8 cellular contexts compared by ENCODE assay signal in the genomic region with DNA sequence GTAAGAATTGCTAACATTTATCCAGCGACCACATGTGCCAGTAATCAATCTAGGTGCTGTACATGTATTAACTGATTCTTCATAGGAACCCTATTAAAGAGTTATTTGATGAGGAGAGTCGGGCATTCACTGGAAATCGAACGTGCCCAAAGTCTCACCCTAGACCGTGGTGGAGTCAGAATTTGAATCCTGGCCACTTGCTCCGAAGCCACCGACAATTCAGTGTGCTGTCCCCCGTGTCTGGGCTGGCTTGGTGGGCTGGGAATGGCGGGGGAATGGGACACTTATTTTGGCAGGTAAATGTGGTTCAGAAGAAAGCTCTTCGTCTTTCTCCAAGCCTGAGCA. TPM values are rescaled to one million over a fixed set of nuclear protein-coding genes. Genes with fewer than 3 reads are reported as not detected.
DNase-seq lines count a peak whose midpoint lies in the region; ATAC-seq and TF ChIP-seq lines count a peak whose summit lies in the region.

No MANE protein-coding gene starts in this region.

- peak overlapping the region; percentile 88 for H3K4me3 Mint-ChIP-seq in activated CD4-positive, alpha-beta T cell treated with anti-CD3 and anti-CD28 coated beads for 36 hours

- H3K27me3 ChIP-seq in adipocyte (replicated peaks; ENCODE audit: control insufficient read depth, insufficient read depth, low read length) (no peaks in the 10 kb centered on the region), layer of hippocampus (ENCODE audit: control insufficient read depth, insufficient read depth, low read length) (no peaks in the 10 kb centered on the region), testis (no peaks in the 10 kb centered on the region), Karpas-422 (ENCODE audit: low read length) (no peaks in the 10 kb centered on the region)

- peaks cover 17% of the 10 kb centered on the region for H3K4me1 ChIP-seq in adipocyte (ENCODE audit: control insufficient read depth, insufficient read depth, low read length)
- H3K4me1 ChIP-seq in testis, result peaks cover 13% of the 10 kb centered on the region
- no peaks in the 10 kb centered on the region for H3K4me1 ChIP-seq in Karpas-422 (ENCODE audit: low read length)

- no peaks in the 10 kb centered on the region for H3K9me3 ChIP-seq in adipocyte (ENCODE audit: control insufficient read depth, low read length)
- no peaks in the 10 kb centered on the region for H3K9me3 ChIP-seq in testis
- no peaks in the 10 kb centered on the region for H3K9me3 ChIP-seq in Karpas-422 (ENCODE audit: low read length)

- H3K9me2 ChIP-seq in Karpas-422 (replicated peaks; ENCODE audit: insufficient read depth, low read length), result no peaks in the 10 kb centered on the region

- no peak for TF ChIP-seq CTCF in testis (IDR thresholded peaks at IDR 0.05)

- no peak overlapping the region for H3K9ac ChIP-seq in adipocyte (ENCODE audit: low read length)
- H3K9ac ChIP-seq in Karpas-422 (ENCODE audit: low read length), result no peak overlapping the region

- H3K9me3 Mint-ChIP-seq in activated CD4-positive, alpha-beta T cell treated with anti-CD3 and anti-CD28 coated beads for 36 hours (ENCODE audit: low read depth), result no peaks in the 10 kb centered on the region

- H3K36me3 ChIP-seq in adipocyte (ENCODE audit: control insufficient read depth, insufficient read depth, low read length, severe bottlenecking) (no peaks in the 10 kb centered on the region), testis (ENCODE audit: low read depth, missing control alignments) (no peaks in the 10 kb centered on the region), Karpas-422 (ENCODE audit: insufficient read depth, low read length) (no peaks in the 10 kb centered on the region)

- intact Hi-C loops in activated CD4-positive, alpha-beta T cell treated with anti-CD3 and anti-CD28 coated beads for 36 hours (cut with DNase I, micrococcal nuclease), result loop anchor here (5.0 to 10.0 kb wide), 3 partner anchors 103 to 879 kb away; a partner anchor contains a TSS
- intact Hi-C loops in testis (cut with DNase I; ENCODE audit: low total_unique reads), result loop anchor here (10.0 kb wide), 1 partner anchor 139 kb away; no protein-coding TSS in a partner anchor

- H3K27ac Mint-ChIP-seq in activated CD4-positive, alpha-beta T cell treated with anti-CD3 and anti-CD28 coated beads for 36 hours, result no peak overlapping the region

- POLR2A ChIA-PET in activated CD4-positive, alpha-beta T cell treated with anti-CD3 and anti-CD28 coated beads for 36 hours (lab: Charles Lee), result interaction anchor here (0.9 to 2.2 kb wide), 2 partner anchors 18 to 144 kb away, joined by 3 to 13 read pairs; no protein-coding TSS in a partner anchor

- no peak overlapping the region for H2AFZ ChIP-seq in Karpas-422 (ENCODE audit: low read length)

- H3K79me2 ChIP-seq in Karpas-422 (ENCODE audit: low read length), result no peaks in the 10 kb centered on the region

- peaks cover 40% of the 10 kb centered on the region for H3K4me1 Mint-ChIP-seq in activated CD4-positive, alpha-beta T cell treated with anti-CD3 and anti-CD28 coated beads for 36 hours

- WGBS in testis, 2 donors, result 8 to 12% methylated on average over 10 of the region's 10 CpGs

- H3K4me2 ChIP-seq in Karpas-422 (ENCODE audit: low read depth, low read length, poor library complexity, severe bottlenecking), result no peak overlapping the region

- H3K4me3 ChIP-seq in adipocyte (ENCODE audit: low read length) (peak overlapping the region; percentile 83), testis (peak overlapping the region; percentile 86 to 92), Karpas-422 (ENCODE audit: low read length) (no peak overlapping the region)

- CTCF ChIA-PET in activated CD4-positive, alpha-beta T cell treated with anti-CD3 and anti-CD28 coated beads for 36 hours (lab: Charles Lee), result interaction anchor here (0.6 to 1.9 kb wide), 11 partner anchors 9 to 146 kb away, joined by 3 to 7 read pairs (median 3); no protein-coding TSS in a partner anchor

- H4K20me1 ChIP-seq in Karpas-422 (ENCODE audit: insufficient read depth, low read depth, low read length), result no peaks in the 10 kb centered on the region

- DNase-seq in activated CD4-positive, alpha-beta T cell treated with anti-CD3 and anti-CD28 coated beads for 36 hours, result no peak
- DNase-seq in activated CD4-positive, alpha-beta T cell treated with anti-CD3 and anti-CD28 coated beads, Interleukin-2, amount 50 U/mL, for 48 hours, result no peak
- no peak for DNase-seq in adipocyte (ENCODE audit: low read depth)
- DNase-seq in testis, result no peak
- no peak for DNase-seq in Karpas-422
- DNase-seq in COR-L47 (lab: John Stamatoyannopoulos, UW), result no peak

- H3K27me3 Mint-ChIP-seq in activated CD4-positive, alpha-beta T cell treated with anti-CD3 and anti-CD28 coated beads for 36 hours, result peaks cover 6% of the 10 kb centered on the region

- ATAC-seq in activated CD4-positive, alpha-beta T cell treated with anti-CD3 and anti-CD28 coated beads for 36 hours, result no peak
- ATAC-seq in HG02840 (IDR thresholded peaks at IDR 0.05; ENCODE audit: low FRiP score, unreplicated experiment), result no peak

- peak overlapping the region; percentile 65 for H3K27ac ChIP-seq in layer of hippocampus (ENCODE audit: low read depth, low read length)
- peak overlapping the region in 1 of 2 donors; percentile 87 for H3K27ac ChIP-seq in testis
- no peak overlapping the region for H3K27ac ChIP-seq in Karpas-422 (ENCODE audit: low read length)

- peaks cover 23% of the 10 kb centered on the region for H3K36me3 Mint-ChIP-seq in activated CD4-positive, alpha-beta T cell treated with anti-CD3 and anti-CD28 coated beads for 36 hours (ENCODE audit: low read depth)

- TF ChIP-seq POLR2A in testis (IDR thresholded peaks at IDR 0.05), result no peak

RNA-seq across cellular contexts. Expression of a gene that starts 0.7 kb away (rescaled TPM):
- 100 to 1,000 TPM in 1 of 2 experiments, 10 to 100 TPM in 1; 96.6 to 113 TPM for total RNA-seq in activated CD4-positive, alpha-beta T cell treated with anti-CD3 and anti-CD28 coated beads for 36 hours
- 10 to 100 TPM; 44.8 to 80.7 TPM for total RNA-seq in testis
- 63.7 TPM for polyA plus RNA-seq in testis (ENCODE audit: insufficient read depth, low read depth, low replicate concordance)
- 0.32 and 0.52 TPM in 2 replicates for total RNA-seq in Karpas-422 (2014; rRNA removed; shearing (Covaris generic); ENCODE audit: low replicate concordance)

Comparison
In these comparisons a context has a peak if more than half of its experiments do, and no peak if none do; other contexts are left out.
1. RNA of a gene that starts 0.7 kb away (total RNA-seq): 96.6 to 113 TPM in activated CD4-positive, alpha-beta T cell treated with anti-CD3 and anti-CD28 coated beads for 36 hours and 44.8 to 80.7 TPM in testis; 0.32 to 0.52 TPM in Karpas-422; every median in the first group is over 10 times any median in the second.